ENCODE assay signal across 11 cellular contexts in the genomic region with DNA sequence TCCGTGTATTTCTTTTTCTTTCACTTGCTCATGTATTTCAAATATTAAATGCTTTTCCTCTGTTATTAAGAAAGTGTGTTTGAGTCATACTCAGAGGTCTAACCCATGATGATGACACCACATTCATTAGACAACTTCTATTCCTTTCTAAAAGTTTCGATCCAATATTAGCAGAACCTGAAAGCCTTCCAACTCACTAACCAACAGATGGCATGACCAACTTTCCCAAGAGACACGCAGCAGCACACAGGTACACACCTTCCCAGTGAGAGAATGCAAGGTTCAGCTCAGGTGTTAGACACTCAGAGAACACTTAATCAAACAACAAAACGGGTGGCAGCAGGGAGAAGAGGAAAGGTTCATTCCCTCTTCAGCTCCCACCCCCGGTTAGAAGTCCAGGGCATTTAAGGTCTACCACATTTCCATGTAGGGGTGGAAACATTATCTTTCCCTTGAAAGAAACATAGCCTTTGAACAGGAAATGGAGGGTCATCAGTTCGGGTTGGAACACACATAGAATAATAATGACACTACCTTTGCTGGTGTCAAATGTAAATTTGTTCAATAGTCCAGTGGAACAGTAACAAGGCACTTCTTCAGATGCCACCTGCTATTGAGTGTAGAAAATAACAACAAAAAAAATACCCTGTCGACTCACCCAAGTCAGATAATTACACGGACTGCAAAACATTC.
A peak's percentile ranks its signal among the peaks of the same experiment; 100 is the strongest.
DNase-seq lines count a peak whose midpoint lies in the region; ATAC-seq and TF ChIP-seq lines count a peak whose summit lies in the region.
"Had no signal": no experiment of that assay in that cellular context is flagged by ENCODE, and none has a peak within 500 bp of the region (broad histone marks: within the 10 kb centered on the region; RNA-seq: fewer than 3 reads in every experiment).

No MANE protein-coding gene starts in this region.

- DNase-seq in activated CD4-positive, alpha-beta T cell treated with anti-CD3 and anti-CD28 coated beads, Interleukin-2, amount 10 ng/mL, durations not matched to agents 24 days and 14 days: peak; percentile 3
- no peak for DNase-seq in activated CD4-positive, alpha-beta T cell treated with anti-CD3 and anti-CD28 coated beads, Interleukin-2, amount 50 U/mL, for 4 hours
- DNase-seq in LHCN-M2 (ENCODE audit: low read depth): peak; percentile 31
- DNase-seq in choroid plexus epithelial cell (ENCODE audit: low read depth): peak; percentile 81
- no peak for DNase-seq in WTC11 (ENCODE audit: low spot score)
- DNase-seq in substantia nigra (lab: John Stamatoyannopoulos, UW): no peak
- no peak for DNase-seq in activated naive CD4-positive, alpha-beta T cell treated with Interleukin-2 at 50 U/mL for 16 hours
- DNase-seq: activated CD4-positive, alpha-beta T cell treated with anti-CD3 and anti-CD28 coated beads, Interleukin-2, amount 50 U/mL, for 1 hour; retina had no signal

- no peaks in the 10 kb centered on the region for H3K36me3 Mint-ChIP-seq in activated CD4-positive, alpha-beta T cell treated with anti-CD3 and anti-CD28 coated beads, Interleukin-2, amount 10 ng/mL, durations not matched to agents 24 days and 14 days (ENCODE audit: low read depth)
- no peaks in the 10 kb centered on the region for H3K36me3 Mint-ChIP-seq in WTC11

- no peaks in the 10 kb centered on the region for H3K27me3 Mint-ChIP-seq in activated CD4-positive, alpha-beta T cell treated with anti-CD3 and anti-CD28 coated beads, Interleukin-2, amount 10 ng/mL, durations not matched to agents 24 days and 14 days
- H3K27me3 Mint-ChIP-seq in WTC11 (ENCODE audit: low read depth): no peaks in the 10 kb centered on the region

- H3K27ac Mint-ChIP-seq in activated CD4-positive, alpha-beta T cell treated with anti-CD3 and anti-CD28 coated beads, Interleukin-2, amount 10 ng/mL, durations not matched to agents 24 days and 14 days: peak overlapping the region; percentile 55
- no peak overlapping the region for H3K27ac Mint-ChIP-seq in WTC11

- CTCF ChIA-PET in WTC11 (lab: Charles Lee): interaction anchor here (1.9 kb wide), 1 partner anchor 10 kb away, joined by 7 read pairs; no protein-coding TSS in a partner anchor

- TF ChIP-seq CTCF in choroid plexus epithelial cell (conservative IDR thresholded peaks at IDR 0.05; ENCODE audit: low read depth, low read length) (no peak), WTC11 (IDR thresholded peaks at IDR 0.05) (no peak)

- H3K9me3 Mint-ChIP-seq in activated CD4-positive, alpha-beta T cell treated with anti-CD3 and anti-CD28 coated beads, Interleukin-2, amount 10 ng/mL, durations not matched to agents 24 days and 14 days: peaks cover 5% of the 10 kb centered on the region
- H3K9me3 Mint-ChIP-seq in WTC11: no peaks in the 10 kb centered on the region

- intact Hi-C loops in activated CD4-positive, alpha-beta T cell treated with anti-CD3 and anti-CD28 coated beads, Interleukin-2, amount 10 ng/mL, durations not matched to agents 24 days and 14 days (cut with micrococcal nuclease): loop anchor here (2.0 to 10.0 kb wide), 3 partner anchors 33 to 459 kb away; no protein-coding TSS in a partner anchor

- POLR2A ChIA-PET in WTC11 (lab: Charles Lee): no interaction called here

- no peak overlapping the region for H3K4me3 Mint-ChIP-seq in activated CD4-positive, alpha-beta T cell treated with anti-CD3 and anti-CD28 coated beads, Interleukin-2, amount 10 ng/mL, durations not matched to agents 24 days and 14 days
- H3K4me3 Mint-ChIP-seq in WTC11: no peak overlapping the region

- no peak for ATAC-seq in WTC11

- peaks cover 30% of the 10 kb centered on the region for H3K4me1 Mint-ChIP-seq in activated CD4-positive, alpha-beta T cell treated with anti-CD3 and anti-CD28 coated beads, Interleukin-2, amount 10 ng/mL, durations not matched to agents 24 days and 14 days
- H3K4me1 Mint-ChIP-seq in WTC11: 0 out of 2 replicates have a peak, but pooled peaks cover 3% of the 10 kb centered on the region

- H3K27ac ChIP-seq in skin epidermis: peak overlapping the region in 18 of 21 experiments; percentile 29 to 92 (median 62)
- H3K27ac ChIP-seq in substantia nigra (ENCODE audit: low read depth, low read length, poor library complexity, severe bottlenecking): no peak overlapping the region

- H3K4me3 ChIP-seq in choroid plexus epithelial cell (ENCODE audit: low read depth, low read length): no peak overlapping the region
- H3K4me3 ChIP-seq in skin epidermis: no peak overlapping the region
- H3K4me3 ChIP-seq: MG63 had no signal

TF ChIP-seq in WTC11, 78 proteins besides CTCF, POLR2A, EP300 and RAD21:
- TF ChIP-seq TCF7 (CRISPR knock-in tag; IDR thresholded peaks at IDR 0.05; ENCODE audit: low read depth) (no peak), ZNF671 (CRISPR knock-in tag; IDR thresholded peaks at IDR 0.05) (no peak), FOXK1 (CRISPR knock-in tag; IDR thresholded peaks at IDR 0.05) (no peak), TP53 (CRISPR knock-in tag; IDR thresholded peaks at IDR 0.05) (no peak)
- TF ChIP-seq, protein P1, sequence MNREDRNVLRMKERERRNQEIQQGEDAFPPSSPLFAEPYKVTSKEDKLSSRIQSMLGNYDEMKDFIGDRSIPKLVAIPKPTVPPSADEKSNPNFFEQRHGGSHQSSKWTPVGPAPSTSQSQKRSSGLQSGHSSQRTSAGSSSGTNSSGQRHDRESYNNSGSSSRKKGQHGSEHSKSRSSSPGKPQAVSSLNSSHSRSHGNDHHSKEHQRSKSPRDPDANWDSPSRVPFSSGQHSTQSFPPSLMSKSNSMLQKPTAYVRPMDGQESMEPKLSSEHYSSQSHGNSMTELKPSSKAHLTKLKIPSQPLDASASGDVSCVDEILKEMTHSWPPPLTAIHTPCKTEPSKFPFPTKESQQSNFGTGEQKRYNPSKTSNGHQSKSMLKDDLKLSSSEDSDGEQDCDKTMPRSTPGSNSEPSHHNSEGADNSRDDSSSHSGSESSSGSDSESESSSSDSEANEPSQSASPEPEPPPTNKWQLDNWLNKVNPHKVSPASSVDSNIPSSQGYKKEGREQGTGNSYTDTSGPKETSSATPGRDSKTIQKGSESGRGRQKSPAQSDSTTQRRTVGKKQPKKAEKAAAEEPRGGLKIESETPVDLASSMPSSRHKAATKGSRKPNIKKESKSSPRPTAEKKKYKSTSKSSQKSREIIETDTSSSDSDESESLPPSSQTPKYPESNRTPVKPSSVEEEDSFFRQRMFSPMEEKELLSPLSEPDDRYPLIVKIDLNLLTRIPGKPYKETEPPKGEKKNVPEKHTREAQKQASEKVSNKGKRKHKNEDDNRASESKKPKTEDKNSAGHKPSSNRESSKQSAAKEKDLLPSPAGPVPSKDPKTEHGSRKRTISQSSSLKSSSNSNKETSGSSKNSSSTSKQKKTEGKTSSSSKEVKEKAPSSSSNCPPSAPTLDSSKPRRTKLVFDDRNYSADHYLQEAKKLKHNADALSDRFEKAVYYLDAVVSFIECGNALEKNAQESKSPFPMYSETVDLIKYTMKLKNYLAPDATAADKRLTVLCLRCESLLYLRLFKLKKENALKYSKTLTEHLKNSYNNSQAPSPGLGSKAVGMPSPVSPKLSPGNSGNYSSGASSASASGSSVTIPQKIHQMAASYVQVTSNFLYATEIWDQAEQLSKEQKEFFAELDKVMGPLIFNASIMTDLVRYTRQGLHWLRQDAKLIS (CRISPR knock-in tag; IDR thresholded peaks at IDR 0.05; ENCODE audit: borderline replicate concordance): no peak
- TF ChIP-seq, protein P2, sequence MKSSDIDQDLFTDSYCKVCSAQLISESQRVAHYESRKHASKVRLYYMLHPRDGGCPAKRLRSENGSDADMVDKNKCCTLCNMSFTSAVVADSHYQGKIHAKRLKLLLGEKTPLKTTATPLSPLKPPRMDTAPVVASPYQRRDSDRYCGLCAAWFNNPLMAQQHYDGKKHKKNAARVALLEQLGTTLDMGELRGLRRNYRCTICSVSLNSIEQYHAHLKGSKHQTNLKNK (CRISPR knock-in tag; IDR thresholded peaks at IDR 0.05): no peak
- TF ChIP-seq, protein P3, sequence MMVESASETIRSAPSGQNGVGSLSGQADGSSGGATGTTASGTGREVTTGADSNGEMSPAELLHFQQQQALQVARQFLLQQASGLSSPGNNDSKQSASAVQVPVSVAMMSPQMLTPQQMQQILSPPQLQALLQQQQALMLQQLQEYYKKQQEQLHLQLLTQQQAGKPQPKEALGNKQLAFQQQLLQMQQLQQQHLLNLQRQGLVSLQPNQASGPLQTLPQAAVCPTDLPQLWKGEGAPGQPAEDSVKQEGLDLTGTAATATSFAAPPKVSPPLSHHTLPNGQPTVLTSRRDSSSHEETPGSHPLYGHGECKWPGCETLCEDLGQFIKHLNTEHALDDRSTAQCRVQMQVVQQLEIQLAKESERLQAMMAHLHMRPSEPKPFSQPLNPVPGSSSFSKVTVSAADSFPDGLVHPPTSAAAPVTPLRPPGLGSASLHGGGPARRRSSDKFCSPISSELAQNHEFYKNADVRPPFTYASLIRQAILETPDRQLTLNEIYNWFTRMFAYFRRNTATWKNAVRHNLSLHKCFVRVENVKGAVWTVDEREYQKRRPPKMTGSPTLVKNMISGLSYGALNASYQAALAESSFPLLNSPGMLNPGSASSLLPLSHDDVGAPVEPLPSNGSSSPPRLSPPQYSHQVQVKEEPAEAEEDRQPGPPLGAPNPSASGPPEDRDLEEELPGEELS (CRISPR knock-in tag; IDR thresholded peaks at IDR 0.05): no peak

Comparison
In these comparisons a context has a peak if more than half of its experiments do, and no peak if none do; other contexts are left out.
1. DNase-seq: peak in activated CD4-positive, alpha-beta T cell treated with anti-CD3 and anti-CD28 coated beads, Interleukin-2, amount 10 ng/mL, durations not matched to agents 24 days and 14 days (single experiment), LHCN-M2 (single experiment) and choroid plexus epithelial cell (single experiment); none in activated CD4-positive, alpha-beta T cell treated with anti-CD3 and anti-CD28 coated beads, Interleukin-2, amount 50 U/mL, for 4 hours (0 of 2), WTC11 (single experiment), substantia nigra (0 of 49) and activated naive CD4-positive, alpha-beta T cell treated with Interleukin-2 at 50 U/mL for 16 hours (single experiment).